8 cellular contexts compared by ENCODE assay signal in genomic region chr6:106084973-106085686, GRCh38. TPM values are rescaled to one million over a fixed set of nuclear protein-coding genes. Genes with fewer than 3 reads are reported as not detected.
A peak's percentile ranks its signal among the peaks of the same experiment; 100 is the strongest.
DNase-seq lines count a peak whose midpoint lies in the region; ATAC-seq and TF ChIP-seq lines count a peak whose summit lies in the region.

No MANE protein-coding gene starts in this region.

- H3K36me3 Mint-ChIP-seq in neural crest cell (ENCODE audit: low read depth), result no peaks in the 10 kb centered on the region

- H3K4me1 ChIP-seq in DND-41 (ENCODE audit: insufficient read depth, low read length), result peaks cover 83% of the 10 kb centered on the region

- ATAC-seq in DND-41 (ENCODE audit: insufficient read depth, low read depth) (no peak), HG03460 (IDR thresholded peaks at IDR 0.05; ENCODE audit: unreplicated experiment) (no peak), GM18511 (IDR thresholded peaks at IDR 0.05; ENCODE audit: unreplicated experiment) (no peak)

- peak overlapping the region; percentile 31 to 65 for H3K4me3 ChIP-seq in DND-41 (ENCODE audit: low read depth in 1 of 2, low read length in 2 of 2)
- H3K4me3 ChIP-seq in dorsolateral prefrontal cortex, result peak overlapping the region in 41 of 59 donors; percentile 31 to 68 (median 56)

- no peaks in the 10 kb centered on the region for H3K79me2 ChIP-seq in DND-41 (ENCODE audit: insufficient read depth, low read length)

- peak overlapping the region; percentile 86 for H3K4me2 ChIP-seq in DND-41 (ENCODE audit: insufficient read depth, low read length)

- no peaks in the 10 kb centered on the region for H3K9me3 Mint-ChIP-seq in neural crest cell

- H3K27ac ChIP-seq in DND-41 (ENCODE audit: low read length), result peak overlapping the region; percentile 93
- peak overlapping the region in 32 of 59 donors; percentile 1 to 79 (median 56) for H3K27ac ChIP-seq in dorsolateral prefrontal cortex

- intact Hi-C loops in dorsolateral prefrontal cortex (cut with DNase I), result loop anchor here (10.0 kb wide), 1 partner anchor 90 kb away; no protein-coding TSS in a partner anchor

- no peaks in the 10 kb centered on the region for H3K9me3 ChIP-seq in DND-41 (ENCODE audit: insufficient read depth, low read length, severe bottlenecking)

- no peak overlapping the region for H3K27ac Mint-ChIP-seq in neural crest cell (ENCODE audit: unreplicated experiment)

- DNase-seq in DND-41 (no peak), NCI-H748 (lab: John Stamatoyannopoulos, UW; ENCODE audit: unreplicated experiment) (peak; percentile 80), dorsolateral prefrontal cortex (no peak), neural crest cell (ENCODE audit: low read depth, low spot score) (no peak), NCI-H2196 treated with DMSO at 0.1 percent for 48 hours (lab: John Stamatoyannopoulos, UW; ENCODE audit: unreplicated experiment) (no peak), NCI-H1694 (lab: John Stamatoyannopoulos, UW) (no peak)

- peak overlapping the region; percentile 74 for H2AFZ ChIP-seq in DND-41 (ENCODE audit: low read depth, low read length)

- H4K20me1 ChIP-seq in DND-41 (ENCODE audit: insufficient read depth, low read length), result no peaks in the 10 kb centered on the region

- no peaks in the 10 kb centered on the region for H3K27me3 ChIP-seq in DND-41 (ENCODE audit: insufficient read depth, low read length, poor library complexity)
- peaks cover 0 to 97% (median 57%) of the 10 kb centered on the region in 45 donors for H3K27me3 ChIP-seq in dorsolateral prefrontal cortex

- H3K27me3 Mint-ChIP-seq in neural crest cell (ENCODE audit: low read depth), result peaks cover 53% of the 10 kb centered on the region

- H3K4me3 Mint-ChIP-seq in neural crest cell, result peak overlapping the region; percentile 86

- H3K4me1 Mint-ChIP-seq in neural crest cell, result peaks cover 38% of the 10 kb centered on the region

- H3K36me3 ChIP-seq in DND-41 (ENCODE audit: insufficient read depth, low read length), result 0 out of 2 replicates have a peak, but pooled peaks cover 4% of the 10 kb centered on the region

- TF ChIP-seq CTCF in DND-41 (IDR thresholded peaks at IDR 0.05; ENCODE audit: borderline replicate concordance, extremely low read depth, low read length, poor library complexity, severe bottlenecking) (no peak), dorsolateral prefrontal cortex (IDR thresholded peaks at IDR 0.05 in 54 of 56, conservative IDR thresholded peaks at IDR 0.05 in 2 of 56; ENCODE audit: low read depth in 1 of 56, partially characterized antibody in 56 of 56) (peak in 3 of 56 donors; percentile 1 to 6 (median 2)), neural crest cell (conservative IDR thresholded peaks at IDR 0.05) (no peak)

- peak overlapping the region; percentile 64 for H3K9ac ChIP-seq in DND-41 (ENCODE audit: low read depth, low read length)

RNA-seq across cellular contexts. Expression of gene PRDM1, which starts 1.0 kb away (rescaled TPM):
- total RNA-seq in dorsolateral prefrontal cortex, result 1 to 10 TPM; 1.9 to 9.7 (median 4.6) TPM
- total RNA-seq in neural crest cell, result 1.2 and 1.7 TPM in 2 replicates
